9 cellular contexts compared by ENCODE assay signal in the genomic region with DNA sequence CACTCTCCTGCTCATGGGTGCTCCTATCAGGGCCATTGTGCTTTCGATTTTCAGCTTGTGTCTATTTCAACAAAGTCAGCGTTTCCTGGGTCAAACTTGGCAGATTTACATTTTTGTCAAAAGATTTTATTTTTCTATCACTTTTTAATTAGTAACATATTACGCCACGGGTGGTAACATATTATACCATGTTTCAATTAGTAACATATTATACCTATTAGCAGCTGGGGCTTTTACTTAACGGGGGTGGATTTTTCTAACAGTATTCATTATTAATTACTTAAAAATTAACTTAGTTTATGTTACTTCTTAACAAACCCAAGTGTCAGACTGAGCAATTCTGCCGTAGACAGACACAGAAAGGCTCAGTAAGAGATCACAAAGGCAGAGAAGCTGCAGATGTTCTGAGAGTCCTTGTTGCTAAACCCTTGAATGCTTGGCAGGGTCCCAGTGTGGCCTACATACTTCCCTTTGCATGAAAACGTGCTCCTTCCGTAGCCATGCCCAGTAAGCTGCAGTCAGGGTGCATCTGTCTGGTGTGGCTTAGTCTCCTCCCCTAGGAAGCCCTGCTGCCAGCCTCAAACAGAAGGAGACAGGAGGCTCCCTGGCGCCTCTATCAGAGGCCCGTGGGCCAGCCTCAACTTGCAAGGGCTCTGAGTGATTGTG.
DNase-seq lines count a peak whose midpoint lies in the region; ATAC-seq and FAIRE-seq lines count a peak whose summit lies in the region.
"Had no signal": no experiment of that assay in that cellular context is flagged by ENCODE, and none has a peak within 500 bp of the region (broad histone marks: within the 10 kb centered on the region; RNA-seq: fewer than 3 reads in every experiment).

No MANE protein-coding gene starts in this region.

- CTCF ChIA-PET in activated CD4-positive, alpha-beta memory T cell treated with anti-CD3 and anti-CD28 coated beads for 36 hours (lab: Charles Lee): no interaction called here

- intact Hi-C loops in activated CD4-positive, alpha-beta memory T cell treated with anti-CD3 and anti-CD28 coated beads for 36 hours (cut with micrococcal nuclease): no loop called here

- H3K27me3 Mint-ChIP-seq in activated CD4-positive, alpha-beta memory T cell treated with anti-CD3 and anti-CD28 coated beads for 36 hours: no peaks in the 10 kb centered on the region

- H3K27ac Mint-ChIP-seq in activated CD4-positive, alpha-beta memory T cell treated with anti-CD3 and anti-CD28 coated beads for 36 hours: no peak overlapping the region

- peak; percentile 93 for ATAC-seq in GM18907 (IDR thresholded peaks at IDR 0.05; ENCODE audit: unreplicated experiment)
- peak; percentile 75 for ATAC-seq in HG03066 (IDR thresholded peaks at IDR 0.05; ENCODE audit: low read depth, unreplicated experiment)

- DNase-seq in astrocyte of the hippocampus (ENCODE audit: low read depth, low spot score): peak; percentile 37
- peak; percentile 95 for DNase-seq in renal cortical epithelial cell (ENCODE audit: low read depth)
- DNase-seq in activated CD4-positive, alpha-beta memory T cell treated with anti-CD3 and anti-CD28 coated beads for 36 hours: no peak
- DNase-seq in frontal cortex (ENCODE audit: low spot score in 2 of 2): no peak
- no peak for DNase-seq in NCI-H345 (lab: John Stamatoyannopoulos, UW)
- no peak for DNase-seq in activated CD8-positive, alpha-beta memory T cell treated with anti-CD3 and anti-CD28 coated beads for 24 hours

- H3K36me3 Mint-ChIP-seq in activated CD4-positive, alpha-beta memory T cell treated with anti-CD3 and anti-CD28 coated beads for 36 hours: no peaks in the 10 kb centered on the region

- no peaks in the 10 kb centered on the region for H3K9me3 Mint-ChIP-seq in activated CD4-positive, alpha-beta memory T cell treated with anti-CD3 and anti-CD28 coated beads for 36 hours

- H3K4me1 Mint-ChIP-seq in activated CD4-positive, alpha-beta memory T cell treated with anti-CD3 and anti-CD28 coated beads for 36 hours (ENCODE audit: low read depth): no peaks in the 10 kb centered on the region

- POLR2A ChIA-PET in activated CD4-positive, alpha-beta memory T cell treated with anti-CD3 and anti-CD28 coated beads for 36 hours (lab: Charles Lee): no interaction called here

- no peak for FAIRE-seq in frontal cortex (lab: Jason Lieb, UNC)
- FAIRE-seq: endothelial cell of umbilical vein had no signal

- H3K4me3 Mint-ChIP-seq in activated CD4-positive, alpha-beta memory T cell treated with anti-CD3 and anti-CD28 coated beads for 36 hours: no peak overlapping the region

Comparison
In these comparisons a context has a peak if more than half of its experiments do, and no peak if none do; other contexts are left out.
1. DNase-seq: peak in astrocyte of the hippocampus (single experiment) and renal cortical epithelial cell (single experiment); none in activated CD4-positive, alpha-beta memory T cell treated with anti-CD3 and anti-CD28 coated beads for 36 hours (single experiment), frontal cortex (0 of 2), NCI-H345 (single experiment) and activated CD8-positive, alpha-beta memory T cell treated with anti-CD3 and anti-CD28 coated beads for 24 hours (single experiment).